8 cellular contexts compared by ENCODE assay signal in the genomic region with DNA sequence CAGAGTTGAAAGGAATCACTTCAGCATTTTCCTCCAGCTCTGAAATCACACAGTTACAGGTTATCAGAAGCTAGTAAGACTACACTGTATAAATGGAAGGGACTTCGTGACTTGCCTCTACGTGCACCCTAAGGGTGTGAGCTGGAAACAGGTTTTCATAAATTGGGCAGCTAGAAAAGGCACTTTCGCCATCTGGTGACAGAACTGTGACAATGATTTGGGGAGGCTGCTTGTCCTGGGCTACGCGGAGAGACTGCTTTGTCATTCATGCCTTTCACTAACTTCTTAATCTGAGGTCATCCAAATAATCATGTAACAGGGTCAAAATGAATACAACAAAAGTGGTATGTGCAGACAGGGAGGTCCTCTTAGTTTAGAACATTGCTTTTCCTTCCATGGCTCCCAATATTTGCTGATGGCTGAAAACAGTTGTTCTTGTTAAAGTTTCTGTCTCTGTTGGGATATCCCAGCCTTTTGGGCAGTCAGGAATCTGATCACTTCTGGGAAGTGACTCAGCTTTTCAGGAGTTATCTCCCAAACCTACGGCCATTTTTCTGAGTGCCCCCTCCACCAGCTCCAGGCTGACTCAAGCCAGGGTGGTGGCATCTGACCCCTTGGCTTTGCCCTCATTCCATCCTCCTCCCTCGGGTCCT. TPM values are rescaled to one million over a fixed set of nuclear protein-coding genes. Genes with fewer than 3 reads are reported as not detected.
DNase-seq lines count a peak whose midpoint lies in the region; ATAC-seq and TF ChIP-seq lines count a peak whose summit lies in the region.

No MANE protein-coding gene starts in this region.

- DNase-seq in DMS153 treated with DMSO at 0.1 percent for 48 hours (lab: John Stamatoyannopoulos, UW; ENCODE audit: unreplicated experiment) (peak; percentile 38), left lobe of liver (ENCODE audit: low spot score) (no peak), testis (no peak), AG08395 (ENCODE audit: low spot score) (no peak), cortex of kidney (lab: John Stamatoyannopoulos, UW) (no peak)

- 44 to 52% methylated on average over 6 to 7 of the region's 7 CpGs for WGBS in testis, 2 donors

- intact Hi-C loops in testis (cut with DNase I; ENCODE audit: low total_unique reads), result no loop called here

- no peaks in the 10 kb centered on the region for H3K4me1 ChIP-seq in testis

- ATAC-seq in GM19328 (IDR thresholded peaks at IDR 0.05; ENCODE audit: unreplicated experiment), result peak; percentile 77
- ATAC-seq in HG03354 (IDR thresholded peaks at IDR 0.05; ENCODE audit: poor library complexity, severe bottlenecking, unreplicated experiment), result peak; percentile 71
- ATAC-seq in SK-N-SH treated with all-trans-retinoic acid at 6 μM for 48 hours, result peak; percentile 45; the same call in 2 of the 3 replicates
- ATAC-seq in left lobe of liver, result peak; percentile 52

- no peak overlapping the region for H3K27ac ChIP-seq in testis

- H3K4me3 ChIP-seq in testis, result no peak overlapping the region

- H3K27me3 ChIP-seq in testis, result no peaks in the 10 kb centered on the region

- TF ChIP-seq CTCF in testis (IDR thresholded peaks at IDR 0.05), result no peak

- H3K36me3 ChIP-seq in testis (ENCODE audit: low read depth, missing control alignments), result no peaks in the 10 kb centered on the region

- no peaks in the 10 kb centered on the region for H3K9me3 ChIP-seq in testis

- no peak for TF ChIP-seq POLR2A in testis (IDR thresholded peaks at IDR 0.05)

TF ChIP-seq in SK-N-SH treated with all-trans-retinoic acid at 6 μM for 48 hours, 23 proteins besides CTCF, POLR2A, EP300 and RAD21:
- TF ChIP-seq ZFP30 (CRISPR knock-in tag; IDR thresholded peaks at IDR 0.05) (no peak), ZFP3 (CRISPR knock-in tag; IDR thresholded peaks at IDR 0.05) (no peak), RARB (CRISPR knock-in tag; IDR thresholded peaks at IDR 0.05) (no peak), OSR1 (CRISPR knock-in tag; IDR thresholded peaks at IDR 0.05) (no peak), BACH2 (CRISPR knock-in tag; IDR thresholded peaks at IDR 0.05; ENCODE audit: borderline replicate concordance) (no peak), GLIS3 (CRISPR knock-in tag; IDR thresholded peaks at IDR 0.05) (no peak), TCF4 (CRISPR knock-in tag; IDR thresholded peaks at IDR 0.05; ENCODE audit: borderline replicate concordance) (no peak), TOX (CRISPR knock-in tag; IDR thresholded peaks at IDR 0.05; ENCODE audit: borderline replicate concordance) (no peak), ARNTL (CRISPR knock-in tag; IDR thresholded peaks at IDR 0.05; ENCODE audit: borderline replicate concordance, low read depth) (no peak), ZNF8 (CRISPR knock-in tag; IDR thresholded peaks at IDR 0.05) (no peak), CSDC2 (CRISPR knock-in tag; IDR thresholded peaks at IDR 0.05) (no peak), ZNF565 (CRISPR knock-in tag; conservative IDR thresholded peaks at IDR 0.05; ENCODE audit: low read depth) (no peak), ZC3H10 (CRISPR knock-in tag; IDR thresholded peaks at IDR 0.05) (no peak), SNAI2 (CRISPR knock-in tag; IDR thresholded peaks at IDR 0.05) (no peak), PPARA (CRISPR knock-in tag; IDR thresholded peaks at IDR 0.05; ENCODE audit: borderline replicate concordance) (no peak)
- TF ChIP-seq, protein P1, sequence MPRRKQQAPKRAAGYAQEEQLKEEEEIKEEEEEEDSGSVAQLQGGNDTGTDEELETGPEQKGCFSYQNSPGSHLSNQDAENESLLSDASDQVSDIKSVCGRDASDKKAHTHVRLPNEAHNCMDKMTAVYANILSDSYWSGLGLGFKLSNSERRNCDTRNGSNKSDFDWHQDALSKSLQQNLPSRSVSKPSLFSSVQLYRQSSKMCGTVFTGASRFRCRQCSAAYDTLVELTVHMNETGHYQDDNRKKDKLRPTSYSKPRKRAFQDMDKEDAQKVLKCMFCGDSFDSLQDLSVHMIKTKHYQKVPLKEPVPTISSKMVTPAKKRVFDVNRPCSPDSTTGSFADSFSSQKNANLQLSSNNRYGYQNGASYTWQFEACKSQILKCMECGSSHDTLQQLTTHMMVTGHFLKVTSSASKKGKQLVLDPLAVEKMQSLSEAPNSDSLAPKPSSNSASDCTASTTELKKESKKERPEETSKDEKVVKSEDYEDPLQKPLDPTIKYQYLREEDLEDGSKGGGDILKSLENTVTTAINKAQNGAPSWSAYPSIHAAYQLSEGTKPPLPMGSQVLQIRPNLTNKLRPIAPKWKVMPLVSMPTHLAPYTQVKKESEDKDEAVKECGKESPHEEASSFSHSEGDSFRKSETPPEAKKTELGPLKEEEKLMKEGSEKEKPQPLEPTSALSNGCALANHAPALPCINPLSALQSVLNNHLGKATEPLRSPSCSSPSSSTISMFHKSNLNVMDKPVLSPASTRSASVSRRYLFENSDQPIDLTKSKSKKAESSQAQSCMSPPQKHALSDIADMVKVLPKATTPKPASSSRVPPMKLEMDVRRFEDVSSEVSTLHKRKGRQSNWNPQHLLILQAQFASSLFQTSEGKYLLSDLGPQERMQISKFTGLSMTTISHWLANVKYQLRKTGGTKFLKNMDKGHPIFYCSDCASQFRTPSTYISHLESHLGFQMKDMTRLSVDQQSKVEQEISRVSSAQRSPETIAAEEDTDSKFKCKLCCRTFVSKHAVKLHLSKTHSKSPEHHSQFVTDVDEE (CRISPR knock-in tag; IDR thresholded peaks at IDR 0.05), result no peak
- TF ChIP-seq, protein P2, sequence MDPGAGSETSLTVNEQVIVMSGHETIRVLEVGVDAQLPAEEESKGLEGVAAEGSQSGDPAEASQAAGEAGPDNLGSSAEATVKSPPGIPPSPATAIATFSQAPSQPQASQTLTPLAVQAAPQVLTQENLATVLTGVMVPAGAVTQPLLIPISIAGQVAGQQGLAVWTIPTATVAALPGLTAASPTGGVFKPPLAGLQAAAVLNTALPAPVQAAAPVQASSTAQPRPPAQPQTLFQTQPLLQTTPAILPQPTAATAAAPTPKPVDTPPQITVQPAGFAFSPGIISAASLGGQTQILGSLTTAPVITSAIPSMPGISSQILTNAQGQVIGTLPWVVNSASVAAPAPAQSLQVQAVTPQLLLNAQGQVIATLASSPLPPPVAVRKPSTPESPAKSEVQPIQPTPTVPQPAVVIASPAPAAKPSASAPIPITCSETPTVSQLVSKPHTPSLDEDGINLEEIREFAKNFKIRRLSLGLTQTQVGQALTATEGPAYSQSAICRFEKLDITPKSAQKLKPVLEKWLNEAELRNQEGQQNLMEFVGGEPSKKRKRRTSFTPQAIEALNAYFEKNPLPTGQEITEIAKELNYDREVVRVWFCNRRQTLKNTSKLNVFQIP (CRISPR knock-in tag; IDR thresholded peaks at IDR 0.05; ENCODE audit: borderline replicate concordance, low read depth), result no peak
- TF ChIP-seq, protein P3, sequence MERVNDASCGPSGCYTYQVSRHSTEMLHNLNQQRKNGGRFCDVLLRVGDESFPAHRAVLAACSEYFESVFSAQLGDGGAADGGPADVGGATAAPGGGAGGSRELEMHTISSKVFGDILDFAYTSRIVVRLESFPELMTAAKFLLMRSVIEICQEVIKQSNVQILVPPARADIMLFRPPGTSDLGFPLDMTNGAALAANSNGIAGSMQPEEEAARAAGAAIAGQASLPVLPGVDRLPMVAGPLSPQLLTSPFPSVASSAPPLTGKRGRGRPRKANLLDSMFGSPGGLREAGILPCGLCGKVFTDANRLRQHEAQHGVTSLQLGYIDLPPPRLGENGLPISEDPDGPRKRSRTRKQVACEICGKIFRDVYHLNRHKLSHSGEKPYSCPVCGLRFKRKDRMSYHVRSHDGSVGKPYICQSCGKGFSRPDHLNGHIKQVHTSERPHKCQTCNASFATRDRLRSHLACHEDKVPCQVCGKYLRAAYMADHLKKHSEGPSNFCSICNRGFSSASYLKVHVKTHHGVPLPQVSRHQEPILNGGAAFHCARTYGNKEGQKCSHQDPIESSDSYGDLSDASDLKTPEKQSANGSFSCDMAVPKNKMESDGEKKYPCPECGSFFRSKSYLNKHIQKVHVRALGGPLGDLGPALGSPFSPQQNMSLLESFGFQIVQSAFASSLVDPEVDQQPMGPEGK (CRISPR knock-in tag; IDR thresholded peaks at IDR 0.05; ENCODE audit: borderline replicate concordance), result no peak
- TF ChIP-seq, protein P4, sequence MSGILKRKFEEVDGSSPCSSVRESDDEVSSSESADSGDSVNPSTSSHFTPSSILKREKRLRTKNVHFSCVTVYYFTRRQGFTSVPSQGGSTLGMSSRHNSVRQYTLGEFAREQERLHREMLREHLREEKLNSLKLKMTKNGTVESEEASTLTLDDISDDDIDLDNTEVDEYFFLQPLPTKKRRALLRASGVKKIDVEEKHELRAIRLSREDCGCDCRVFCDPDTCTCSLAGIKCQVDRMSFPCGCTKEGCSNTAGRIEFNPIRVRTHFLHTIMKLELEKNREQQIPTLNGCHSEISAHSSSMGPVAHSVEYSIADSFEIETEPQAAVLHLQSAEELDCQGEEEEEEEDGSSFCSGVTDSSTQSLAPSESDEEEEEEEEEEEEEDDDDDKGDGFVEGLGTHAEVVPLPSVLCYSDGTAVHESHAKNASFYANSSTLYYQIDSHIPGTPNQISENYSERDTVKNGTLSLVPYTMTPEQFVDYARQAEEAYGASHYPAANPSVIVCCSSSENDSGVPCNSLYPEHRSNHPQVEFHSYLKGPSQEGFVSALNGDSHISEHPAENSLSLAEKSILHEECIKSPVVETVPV (CRISPR knock-in tag; IDR thresholded peaks at IDR 0.05), result no peak
- TF ChIP-seq, protein P5, sequence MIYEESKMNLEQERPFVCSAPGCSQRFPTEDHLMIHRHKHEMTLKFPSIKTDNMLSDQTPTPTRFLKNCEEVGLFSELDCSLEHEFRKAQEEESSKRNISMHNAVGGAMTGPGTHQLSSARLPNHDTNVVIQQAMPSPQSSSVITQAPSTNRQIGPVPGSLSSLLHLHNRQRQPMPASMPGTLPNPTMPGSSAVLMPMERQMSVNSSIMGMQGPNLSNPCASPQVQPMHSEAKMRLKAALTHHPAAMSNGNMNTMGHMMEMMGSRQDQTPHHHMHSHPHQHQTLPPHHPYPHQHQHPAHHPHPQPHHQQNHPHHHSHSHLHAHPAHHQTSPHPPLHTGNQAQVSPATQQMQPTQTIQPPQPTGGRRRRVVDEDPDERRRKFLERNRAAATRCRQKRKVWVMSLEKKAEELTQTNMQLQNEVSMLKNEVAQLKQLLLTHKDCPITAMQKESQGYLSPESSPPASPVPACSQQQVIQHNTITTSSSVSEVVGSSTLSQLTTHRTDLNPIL (CRISPR knock-in tag; IDR thresholded peaks at IDR 0.05; ENCODE audit: low read depth), result no peak

RNA-seq across cellular contexts. Expression of a gene that starts 17.8 kb away (rescaled TPM):
- total RNA-seq in left lobe of liver (not detected), testis (under 1 TPM; 0.19 to 0.31 TPM)
- 0.08 TPM for polyA plus RNA-seq in testis (ENCODE audit: insufficient read depth, low read depth, low replicate concordance)
